ENCODE assay signal across 1 cellular context in the genomic region with DNA sequence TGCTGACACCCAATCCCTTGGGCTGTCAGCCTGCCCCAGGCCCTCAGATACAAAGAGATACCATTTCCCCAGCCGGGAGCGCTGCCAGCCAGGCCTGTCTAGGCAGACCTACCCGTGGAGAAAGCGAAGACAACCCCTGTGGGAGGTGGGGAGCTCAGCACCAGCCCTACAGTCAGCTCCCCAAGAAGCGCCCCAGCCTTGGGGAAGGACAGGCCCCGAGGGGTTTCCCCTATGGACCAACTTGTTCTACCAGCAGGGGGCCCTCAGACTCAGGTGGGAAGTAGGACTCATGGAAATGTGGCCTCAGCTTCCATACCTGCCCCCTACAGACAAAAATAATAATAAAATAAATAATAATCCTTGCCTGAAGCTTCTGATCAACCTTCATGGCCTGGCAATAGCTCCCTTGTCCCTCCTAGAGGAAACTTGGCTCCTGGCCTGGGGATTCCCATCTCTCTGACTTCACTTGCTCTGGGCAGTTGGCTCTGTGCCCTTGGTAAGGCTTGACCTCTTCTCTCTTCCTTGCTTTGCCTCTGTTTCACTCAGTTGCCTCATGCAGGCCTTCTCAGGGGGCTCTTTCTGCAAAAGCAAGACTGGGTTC.
TF ChIP-seq lines count a peak whose summit lies in the region.

No MANE protein-coding gene starts in this region.

TF ChIP-seq in WTC11, 78 proteins besides CTCF, POLR2A, EP300 and RAD21 (continued from another document):
- TF ChIP-seq, protein P1, sequence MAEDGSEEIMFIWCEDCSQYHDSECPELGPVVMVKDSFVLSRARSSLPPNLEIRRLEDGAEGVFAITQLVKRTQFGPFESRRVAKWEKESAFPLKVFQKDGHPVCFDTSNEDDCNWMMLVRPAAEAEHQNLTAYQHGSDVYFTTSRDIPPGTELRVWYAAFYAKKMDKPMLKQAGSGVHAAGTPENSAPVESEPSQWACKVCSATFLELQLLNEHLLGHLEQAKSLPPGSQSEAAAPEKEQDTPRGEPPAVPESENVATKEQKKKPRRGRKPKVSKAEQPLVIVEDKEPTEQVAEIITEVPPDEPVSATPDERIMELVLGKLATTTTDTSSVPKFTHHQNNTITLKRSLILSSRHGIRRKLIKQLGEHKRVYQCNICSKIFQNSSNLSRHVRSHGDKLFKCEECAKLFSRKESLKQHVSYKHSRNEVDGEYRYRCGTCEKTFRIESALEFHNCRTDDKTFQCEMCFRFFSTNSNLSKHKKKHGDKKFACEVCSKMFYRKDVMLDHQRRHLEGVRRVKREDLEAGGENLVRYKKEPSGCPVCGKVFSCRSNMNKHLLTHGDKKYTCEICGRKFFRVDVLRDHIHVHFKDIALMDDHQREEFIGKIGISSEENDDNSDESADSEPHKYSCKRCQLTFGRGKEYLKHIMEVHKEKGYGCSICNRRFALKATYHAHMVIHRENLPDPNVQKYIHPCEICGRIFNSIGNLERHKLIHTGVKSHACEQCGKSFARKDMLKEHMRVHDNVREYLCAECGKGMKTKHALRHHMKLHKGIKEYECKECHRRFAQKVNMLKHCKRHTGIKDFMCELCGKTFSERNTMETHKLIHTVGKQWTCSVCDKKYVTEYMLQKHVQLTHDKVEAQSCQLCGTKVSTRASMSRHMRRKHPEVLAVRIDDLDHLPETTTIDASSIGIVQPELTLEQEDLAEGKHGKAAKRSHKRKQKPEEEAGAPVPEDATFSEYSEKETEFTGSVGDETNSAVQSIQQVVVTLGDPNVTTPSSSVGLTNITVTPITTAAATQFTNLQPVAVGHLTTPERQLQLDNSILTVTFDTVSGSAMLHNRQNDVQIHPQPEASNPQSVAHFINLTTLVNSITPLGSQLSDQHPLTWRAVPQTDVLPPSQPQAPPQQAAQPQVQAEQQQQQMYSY (CRISPR knock-in tag; IDR thresholded peaks at IDR 0.05): no peak
- TF ChIP-seq NR3C1 (CRISPR knock-in tag; conservative IDR thresholded peaks at IDR 0.05; ENCODE audit: low read depth): no peak
- TF ChIP-seq ZBTB21 (CRISPR knock-in tag; IDR thresholded peaks at IDR 0.05; ENCODE audit: borderline replicate concordance): no peak
- TF ChIP-seq SMAD4 (CRISPR knock-in tag; IDR thresholded peaks at IDR 0.05): no peak
- TF ChIP-seq, protein P2, sequence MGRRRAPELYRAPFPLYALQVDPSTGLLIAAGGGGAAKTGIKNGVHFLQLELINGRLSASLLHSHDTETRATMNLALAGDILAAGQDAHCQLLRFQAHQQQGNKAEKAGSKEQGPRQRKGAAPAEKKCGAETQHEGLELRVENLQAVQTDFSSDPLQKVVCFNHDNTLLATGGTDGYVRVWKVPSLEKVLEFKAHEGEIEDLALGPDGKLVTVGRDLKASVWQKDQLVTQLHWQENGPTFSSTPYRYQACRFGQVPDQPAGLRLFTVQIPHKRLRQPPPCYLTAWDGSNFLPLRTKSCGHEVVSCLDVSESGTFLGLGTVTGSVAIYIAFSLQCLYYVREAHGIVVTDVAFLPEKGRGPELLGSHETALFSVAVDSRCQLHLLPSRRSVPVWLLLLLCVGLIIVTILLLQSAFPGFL (CRISPR knock-in tag; IDR thresholded peaks at IDR 0.05; ENCODE audit: borderline replicate concordance): no peak
- TF ChIP-seq SOX15 (CRISPR knock-in tag; IDR thresholded peaks at IDR 0.05): no peak
- TF ChIP-seq ZNF232 (CRISPR knock-in tag; IDR thresholded peaks at IDR 0.05): no peak
